Comparison of ENCODE assay signal across 8 cellular contexts in the genomic region with DNA sequence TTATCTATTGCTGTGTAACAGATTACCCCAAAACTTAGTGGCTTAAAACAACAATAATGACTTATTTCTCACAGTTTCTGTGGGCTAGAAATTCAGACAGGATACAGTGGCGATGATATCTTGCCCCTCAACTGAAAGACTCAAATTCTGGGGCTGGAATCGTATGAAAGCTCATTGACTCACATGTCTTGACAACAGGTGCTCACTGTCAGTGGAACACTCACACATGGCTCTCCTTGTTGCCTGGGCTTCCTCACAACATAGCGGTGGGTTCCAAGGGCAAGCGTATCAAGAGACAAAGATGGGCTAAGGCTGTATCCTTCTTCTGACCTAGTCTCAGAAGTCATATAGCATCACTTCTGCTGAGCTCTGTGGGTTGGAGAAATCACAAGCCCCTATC.
A peak's percentile ranks its signal among the peaks of the same experiment; 100 is the strongest.
DNase-seq lines count a peak whose midpoint lies in the region; ATAC-seq lines count a peak whose summit lies in the region.

No MANE protein-coding gene starts in this region.

- peaks cover 0 to 4% of the 10 kb centered on the region in 2 donors for H3K9me3 ChIP-seq in muscle layer of duodenum (ENCODE audit: control insufficient read depth in 1 of 2, low read length in 2 of 2)

- H3K4me1 ChIP-seq in muscle layer of duodenum (ENCODE audit: control insufficient read depth in 1 of 2, insufficient read depth in 2 of 2, low read length in 2 of 2), result peaks cover 4 to 15% of the 10 kb centered on the region in 2 donors

- peak; percentile 26 to 38 for DNase-seq in activated CD4-positive, alpha-beta T cell treated with anti-CD3 and anti-CD28 coated beads, Interleukin-2, amount 50 U/mL, for 4 hours
- DNase-seq in 8988T, result no peak
- DNase-seq in GM03348 (ENCODE audit: low spot score), result no peak
- no peak for DNase-seq in amygdala (lab: John Stamatoyannopoulos, UW)
- DNase-seq in NCI-H1930 (lab: John Stamatoyannopoulos, UW), result no peak

- ATAC-seq in GM18499 (IDR thresholded peaks at IDR 0.05; ENCODE audit: insufficient read depth, unreplicated experiment) (peak; percentile 13), HG02938 (IDR thresholded peaks at IDR 0.05; ENCODE audit: unreplicated experiment) (peak; percentile 53)

- H3K36me3 ChIP-seq in muscle layer of duodenum (ENCODE audit: control insufficient read depth in 1 of 2, insufficient read depth in 2 of 2, low read length in 2 of 2), result no peaks in the 10 kb centered on the region

- H3K4me3 ChIP-seq in muscle layer of duodenum (ENCODE audit: low read depth in 1 of 2, low read length in 2 of 2), result no peak overlapping the region

- no peaks in the 10 kb centered on the region for H3K27me3 ChIP-seq in muscle layer of duodenum (ENCODE audit: low read depth, low read length)

- peak overlapping the region; percentile 37 for H3K27ac ChIP-seq in muscle layer of duodenum (ENCODE audit: low read length)

Comparison
In these comparisons a context has a peak if more than half of its experiments do, and no peak if none do; other contexts are left out.
1. DNase-seq: peak in activated CD4-positive, alpha-beta T cell treated with anti-CD3 and anti-CD28 coated beads, Interleukin-2, amount 50 U/mL, for 4 hours (2 of 2); none in 8988T (single experiment), GM03348 (single experiment), amygdala (0 of 56) and NCI-H1930 (0 of 2).